ENCODE assay signal across 8 cellular contexts in genomic region chr11:111935331-111936044, GRCh38. TPM values are rescaled to one million over a fixed set of nuclear protein-coding genes. Genes with fewer than 3 reads are reported as not detected.
DNase-seq lines count a peak whose midpoint lies in the region; ATAC-seq and TF ChIP-seq lines count a peak whose summit lies in the region.

No MANE protein-coding gene starts in this region.

- TF ChIP-seq POLR2A in transverse colon (IDR thresholded peaks at IDR 0.05): no peak

- no peaks in the 10 kb centered on the region for H3K9me3 ChIP-seq in mucosa of rectum (ENCODE audit: control insufficient read depth in 2 of 2, low read length in 2 of 2)
- H3K9me3 ChIP-seq in transverse colon: no peaks in the 10 kb centered on the region

- TF ChIP-seq CTCF in transverse colon (IDR thresholded peaks at IDR 0.05): no peak

- no peak for ATAC-seq in activated T-cell treated with anti-CD3 and anti-CD28 coated beads, Interleukin-2, amount 50 U/mL, for 4 hours
- ATAC-seq in HG03175 (IDR thresholded peaks at IDR 0.05; ENCODE audit: unreplicated experiment) (no peak), GM21367 (IDR thresholded peaks at IDR 0.05; ENCODE audit: unreplicated experiment) (no peak)

- no peaks in the 10 kb centered on the region for H3K9me3 Mint-ChIP-seq in activated T-cell treated with anti-CD3 and anti-CD28 coated beads, Interleukin-2, amount 50 U/mL, for 4 hours

- peaks cover 57% of the 10 kb centered on the region for H3K4me1 Mint-ChIP-seq in activated T-cell treated with anti-CD3 and anti-CD28 coated beads, Interleukin-2, amount 50 U/mL, for 4 hours (ENCODE audit: low read depth)

- WGBS in transverse colon (ENCODE audit: low coverage in 1 of 2), 2 donors: 38 to 71% methylated on average over 2 to 4 of the region's 4 CpGs

- H3K36me3 ChIP-seq in mucosa of rectum (ENCODE audit: control insufficient read depth in 2 of 2, insufficient read depth in 2 of 2, low read length in 2 of 2) (no peaks in the 10 kb centered on the region), transverse colon (no peaks in the 10 kb centered on the region)

- H3K27me3 ChIP-seq in mucosa of rectum (ENCODE audit: control insufficient read depth in 2 of 2, insufficient read depth in 2 of 2, low read length in 2 of 2) (no peaks in the 10 kb centered on the region), transverse colon (no peaks in the 10 kb centered on the region)

- peak overlapping the region in 1 of 2 donors; percentile 79 for H3K4me3 ChIP-seq in mucosa of rectum (ENCODE audit: low read length in 2 of 2)
- H3K4me3 ChIP-seq in transverse colon: no peak overlapping the region

- in situ Hi-C loops in transverse colon (cut with MboI; ENCODE audit: low pct_ligation_motif_present in 1 of 4, low pct_unique_long_range_greater_than_20kb in 1 of 4, low sequenced_read_pairs in 3 of 4): loop anchor here in 1 of 4 donors (10.0 kb wide), 2 partner anchors 49 to 139 kb away; partner anchors contain the start of genes NKAPD1 and PIH1D2

- no peaks in the 10 kb centered on the region for H3K27me3 Mint-ChIP-seq in activated T-cell treated with anti-CD3 and anti-CD28 coated beads, Interleukin-2, amount 50 U/mL, for 4 hours (ENCODE audit: low read depth)

- no peaks in the 10 kb centered on the region for H3K36me3 Mint-ChIP-seq in activated T-cell treated with anti-CD3 and anti-CD28 coated beads, Interleukin-2, amount 50 U/mL, for 4 hours (ENCODE audit: insufficient read depth)

- H3K27ac ChIP-seq in mucosa of rectum (ENCODE audit: low read depth in 2 of 2, low read length in 2 of 2) (peak overlapping the region; percentile 10 to 52), transverse colon (peak overlapping the region; percentile 78 to 90 (median 83))

- peak overlapping the region; percentile 5 for H3K4me3 Mint-ChIP-seq in activated T-cell treated with anti-CD3 and anti-CD28 coated beads, Interleukin-2, amount 50 U/mL, for 4 hours

- no peak overlapping the region for H3K9ac ChIP-seq in mucosa of rectum (ENCODE audit: low read depth in 1 of 2, low read length in 2 of 2)

- H3K4me1 ChIP-seq in mucosa of rectum (ENCODE audit: control insufficient read depth in 2 of 2, insufficient read depth in 2 of 2, low read length in 2 of 2): peaks cover 2 to 15% of the 10 kb centered on the region in 2 donors
- H3K4me1 ChIP-seq in transverse colon: peaks cover 10 to 47% (median 30%) of the 10 kb centered on the region in 4 donors

- intact Hi-C loops in transverse colon (cut with DNase I; ENCODE audit: low total_unique reads): loop anchor here (5.0 kb wide), 1 partner anchor 42 kb away; no protein-coding TSS in a partner anchor

- TF ChIP-seq EP300 in transverse colon (IDR thresholded peaks at IDR 0.05; ENCODE audit: low read depth): no peak

- no peak for DNase-seq in activated T-cell treated with anti-CD3 and anti-CD28 coated beads, Interleukin-2, amount 50 U/mL, for 4 hours
- no peak for DNase-seq in activated T-cell treated with anti-CD3 and anti-CD28 coated beads, Interleukin-2, amount 50 U/mL, for 48 hours
- DNase-seq in amniotic epithelial cell (ENCODE audit: low read depth) (peak; percentile 90), transverse colon (no peak), T1000 (lab: John Stamatoyannopoulos, UW) (no peak)

RNA-seq across cellular contexts. Expression of gene DIXDC1, which starts 1.7 kb away (rescaled TPM):
- total RNA-seq in activated T-cell treated with anti-CD3 and anti-CD28 coated beads, Interleukin-2, amount 50 U/mL, for 4 hours: 10 to 100 TPM in 2 of 3 donors, 1 to 10 TPM in 1; 5.2 to 22.7 (median 21.2) TPM
- 100 to 1,000 TPM in 1 of 4 donors, 10 to 100 TPM in 3; 21.8 to 115 (median 35.0) TPM for total RNA-seq in transverse colon

RNA-seq across cellular contexts. Expression of gene C11orf52, which starts 16.8 kb away (rescaled TPM):
- not detected for total RNA-seq in activated T-cell treated with anti-CD3 and anti-CD28 coated beads, Interleukin-2, amount 50 U/mL, for 4 hours
- 10 to 100 TPM in 1 of 4 donors, 1 to 10 TPM in 2, not detected in 1; 3.0 to 11.1 (median 9.1) TPM for total RNA-seq in transverse colon

RNA-seq across cellular contexts. Expression of gene HSPB2, which starts 23.0 kb away (rescaled TPM):
- total RNA-seq in activated T-cell treated with anti-CD3 and anti-CD28 coated beads, Interleukin-2, amount 50 U/mL, for 4 hours: not detected
- total RNA-seq in transverse colon: 1 to 10 TPM in 1 of 4 donors, not detected in 3; 1.3 TPM

RNA-seq across cellular contexts. Expression of gene CRYAB, which starts 23.9 kb away (rescaled TPM):
- under 1 TPM in 1 of 3 donors, not detected in 2; 0.35 TPM for total RNA-seq in activated T-cell treated with anti-CD3 and anti-CD28 coated beads, Interleukin-2, amount 50 U/mL, for 4 hours
- 100 to 1,000 TPM in 1 of 4 donors, 10 to 100 TPM in 3; 38.0 to 112 (median 68.2) TPM for total RNA-seq in transverse colon

RNA-seq across cellular contexts. Expression of gene CFAP68, which starts 56.1 kb away (rescaled TPM):
- total RNA-seq in activated T-cell treated with anti-CD3 and anti-CD28 coated beads, Interleukin-2, amount 50 U/mL, for 4 hours: 10 to 100 TPM; 16.9 to 25.3 (median 17.9) TPM
- total RNA-seq in transverse colon: 10 to 100 TPM in 2 of 4 donors, under 1 TPM in 1, not detected in 1; 0.20 to 19.8 (median 18.8) TPM
